ENCODE assay signal across 21 cellular contexts in genomic region chr21:46247699-46248460, GRCh38.
"Had no signal": no experiment of that assay in that cellular context is flagged by ENCODE, and none has a peak within 500 bp of the region (broad histone marks: within the 10 kb centered on the region; RNA-seq: fewer than 3 reads in every experiment).

No MANE protein-coding gene starts in this region.

- H3K27ac Mint-ChIP-seq: activated CD4-positive, alpha-beta T cell treated with anti-CD3 and anti-CD28 coated beads, Interleukin-2, amount 10 ng/mL, durations not matched to agents 24 days and 14 days; activated CD8-positive, alpha-beta T cell treated with anti-CD3 and anti-CD28 coated beads for 36 hours; activated naive CD8-positive, alpha-beta T cell treated with anti-CD3 and anti-CD28 coated beads for 36 hours had no signal

- H3K9me3 Mint-ChIP-seq: activated CD4-positive, alpha-beta T cell treated with anti-CD3 and anti-CD28 coated beads, Interleukin-2, amount 10 ng/mL, durations not matched to agents 24 days and 14 days; activated CD8-positive, alpha-beta T cell treated with anti-CD3 and anti-CD28 coated beads for 36 hours; activated naive CD8-positive, alpha-beta T cell treated with anti-CD3 and anti-CD28 coated beads for 36 hours; nephron progenitor cell; stimulated activated naive CD8-positive, alpha-beta T cell treated with anti-CD3 and anti-CD28 coated beads, Interleukin-15, amount 100 ng/mL, for 72 hours had no signal

- H3K27me3 ChIP-seq: heart left ventricle, tibial artery had no signal

- H3K27me3 Mint-ChIP-seq: activated CD4-positive, alpha-beta T cell treated with anti-CD3 and anti-CD28 coated beads, Interleukin-2, amount 10 ng/mL, durations not matched to agents 24 days and 14 days; activated CD8-positive, alpha-beta memory T cell treated with anti-CD3 and anti-CD28 coated beads, Interleukin-2, amount 10 ng/mL, durations not matched to agents 7 days and 5 days; activated CD8-positive, alpha-beta T cell treated with anti-CD3 and anti-CD28 coated beads for 36 hours; activated naive CD8-positive, alpha-beta T cell treated with anti-CD3 and anti-CD28 coated beads for 36 hours; stimulated activated naive CD8-positive, alpha-beta T cell treated with anti-CD3 and anti-CD28 coated beads, Interleukin-15, amount 100 ng/mL, for 72 hours had no signal

- H3K9ac ChIP-seq: parathyroid adenoma had no signal

- H3K4me3 ChIP-seq: heart left ventricle, mucosa of descending colon, skin epidermis, tibial artery had no signal

- H3K4me1 ChIP-seq: heart left ventricle, parathyroid adenoma, tibial artery had no signal

- ATAC-seq: activated CD8-positive, alpha-beta memory T cell treated with anti-CD3 and anti-CD28 coated beads, Interleukin-2, amount 10 ng/mL, durations not matched to agents 7 days and 5 days; activated CD8-positive, alpha-beta T cell treated with anti-CD3 and anti-CD28 coated beads for 36 hours; heart left ventricle; left colon; mucosa of descending colon; right cardiac atrium; stimulated activated naive CD8-positive, alpha-beta T cell treated with anti-CD3 and anti-CD28 coated beads, Interleukin-15, amount 100 ng/mL, for 72 hours had no signal

- H3K27ac ChIP-seq: epithelial cell of prostate, heart left ventricle, parathyroid adenoma, skin epidermis, tibial artery had no signal

- H3K4me3 Mint-ChIP-seq: activated CD4-positive, alpha-beta T cell treated with anti-CD3 and anti-CD28 coated beads, Interleukin-2, amount 10 ng/mL, durations not matched to agents 24 days and 14 days; activated CD8-positive, alpha-beta memory T cell treated with anti-CD3 and anti-CD28 coated beads, Interleukin-2, amount 10 ng/mL, durations not matched to agents 7 days and 5 days; activated CD8-positive, alpha-beta T cell treated with anti-CD3 and anti-CD28 coated beads for 36 hours; activated naive CD8-positive, alpha-beta T cell treated with anti-CD3 and anti-CD28 coated beads for 36 hours; nephron progenitor cell; stimulated activated naive CD8-positive, alpha-beta T cell treated with anti-CD3 and anti-CD28 coated beads, Interleukin-15, amount 100 ng/mL, for 72 hours had no signal

- H3K4me1 Mint-ChIP-seq: nephron progenitor cell had no signal

- H3K9me3 ChIP-seq: heart left ventricle, mucosa of descending colon, tibial artery had no signal

- DNase-seq: activated CD4-positive, alpha-beta T cell treated with anti-CD3 and anti-CD28 coated beads, Interleukin-2, amount 10 ng/mL, durations not matched to agents 24 days and 14 days; activated CD8-positive, alpha-beta memory T cell treated with anti-CD3 and anti-CD28 coated beads, Interleukin-2, amount 10 ng/mL, durations not matched to agents 7 days and 5 days; activated CD8-positive, alpha-beta T cell treated with anti-CD3 and anti-CD28 coated beads for 36 hours; activated naive CD8-positive, alpha-beta T cell treated with anti-CD3 and anti-CD28 coated beads for 36 hours; activated T-cell treated with anti-CD3 and anti-CD28 coated beads for 4 hours; amygdala; cerebellar nuclear complex; cortex of kidney; left colon; mesenchymal stem cell; mucosa of descending colon; nephron progenitor cell; nucleus accumbens; right cardiac atrium; stimulated activated CD4-positive, alpha-beta T cell treated with anti-CD3 and anti-CD28 coated beads, Interleukin-1b, Interleukin-23, amount 100 ng/mL, for 48 hours; stimulated activated naive CD8-positive, alpha-beta T cell treated with anti-CD3 and anti-CD28 coated beads, Interleukin-15, amount 100 ng/mL, for 72 hours; tibial artery had no signal
